In the genomic region with DNA sequence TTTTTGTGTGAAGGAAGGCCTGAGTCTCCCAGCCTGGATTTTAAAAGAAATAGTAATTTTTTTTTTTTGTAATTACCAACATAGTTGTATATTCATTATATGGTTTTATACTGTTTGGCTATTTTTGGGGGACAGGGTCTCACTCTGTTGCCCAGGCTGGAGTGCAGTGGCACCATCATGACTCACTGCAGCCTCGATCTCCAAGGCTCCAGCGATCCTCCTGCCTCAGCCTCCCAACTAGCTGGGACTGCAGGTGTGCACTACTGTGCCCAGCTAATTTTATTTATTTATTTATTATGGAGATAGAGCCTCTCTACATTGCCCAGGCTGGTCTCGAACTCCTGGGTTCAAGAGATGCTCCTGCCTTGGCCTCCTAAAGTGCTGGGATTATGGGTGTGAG, we compare ENCODE assay signal across 1 cellular context.
TF ChIP-seq lines count a peak whose summit lies in the region.

No MANE protein-coding gene starts in this region.

TF ChIP-seq in GM23338, 12 proteins besides CTCF, POLR2A, EP300 and RAD21 (continued from another document):
- TF ChIP-seq, protein P1, sequence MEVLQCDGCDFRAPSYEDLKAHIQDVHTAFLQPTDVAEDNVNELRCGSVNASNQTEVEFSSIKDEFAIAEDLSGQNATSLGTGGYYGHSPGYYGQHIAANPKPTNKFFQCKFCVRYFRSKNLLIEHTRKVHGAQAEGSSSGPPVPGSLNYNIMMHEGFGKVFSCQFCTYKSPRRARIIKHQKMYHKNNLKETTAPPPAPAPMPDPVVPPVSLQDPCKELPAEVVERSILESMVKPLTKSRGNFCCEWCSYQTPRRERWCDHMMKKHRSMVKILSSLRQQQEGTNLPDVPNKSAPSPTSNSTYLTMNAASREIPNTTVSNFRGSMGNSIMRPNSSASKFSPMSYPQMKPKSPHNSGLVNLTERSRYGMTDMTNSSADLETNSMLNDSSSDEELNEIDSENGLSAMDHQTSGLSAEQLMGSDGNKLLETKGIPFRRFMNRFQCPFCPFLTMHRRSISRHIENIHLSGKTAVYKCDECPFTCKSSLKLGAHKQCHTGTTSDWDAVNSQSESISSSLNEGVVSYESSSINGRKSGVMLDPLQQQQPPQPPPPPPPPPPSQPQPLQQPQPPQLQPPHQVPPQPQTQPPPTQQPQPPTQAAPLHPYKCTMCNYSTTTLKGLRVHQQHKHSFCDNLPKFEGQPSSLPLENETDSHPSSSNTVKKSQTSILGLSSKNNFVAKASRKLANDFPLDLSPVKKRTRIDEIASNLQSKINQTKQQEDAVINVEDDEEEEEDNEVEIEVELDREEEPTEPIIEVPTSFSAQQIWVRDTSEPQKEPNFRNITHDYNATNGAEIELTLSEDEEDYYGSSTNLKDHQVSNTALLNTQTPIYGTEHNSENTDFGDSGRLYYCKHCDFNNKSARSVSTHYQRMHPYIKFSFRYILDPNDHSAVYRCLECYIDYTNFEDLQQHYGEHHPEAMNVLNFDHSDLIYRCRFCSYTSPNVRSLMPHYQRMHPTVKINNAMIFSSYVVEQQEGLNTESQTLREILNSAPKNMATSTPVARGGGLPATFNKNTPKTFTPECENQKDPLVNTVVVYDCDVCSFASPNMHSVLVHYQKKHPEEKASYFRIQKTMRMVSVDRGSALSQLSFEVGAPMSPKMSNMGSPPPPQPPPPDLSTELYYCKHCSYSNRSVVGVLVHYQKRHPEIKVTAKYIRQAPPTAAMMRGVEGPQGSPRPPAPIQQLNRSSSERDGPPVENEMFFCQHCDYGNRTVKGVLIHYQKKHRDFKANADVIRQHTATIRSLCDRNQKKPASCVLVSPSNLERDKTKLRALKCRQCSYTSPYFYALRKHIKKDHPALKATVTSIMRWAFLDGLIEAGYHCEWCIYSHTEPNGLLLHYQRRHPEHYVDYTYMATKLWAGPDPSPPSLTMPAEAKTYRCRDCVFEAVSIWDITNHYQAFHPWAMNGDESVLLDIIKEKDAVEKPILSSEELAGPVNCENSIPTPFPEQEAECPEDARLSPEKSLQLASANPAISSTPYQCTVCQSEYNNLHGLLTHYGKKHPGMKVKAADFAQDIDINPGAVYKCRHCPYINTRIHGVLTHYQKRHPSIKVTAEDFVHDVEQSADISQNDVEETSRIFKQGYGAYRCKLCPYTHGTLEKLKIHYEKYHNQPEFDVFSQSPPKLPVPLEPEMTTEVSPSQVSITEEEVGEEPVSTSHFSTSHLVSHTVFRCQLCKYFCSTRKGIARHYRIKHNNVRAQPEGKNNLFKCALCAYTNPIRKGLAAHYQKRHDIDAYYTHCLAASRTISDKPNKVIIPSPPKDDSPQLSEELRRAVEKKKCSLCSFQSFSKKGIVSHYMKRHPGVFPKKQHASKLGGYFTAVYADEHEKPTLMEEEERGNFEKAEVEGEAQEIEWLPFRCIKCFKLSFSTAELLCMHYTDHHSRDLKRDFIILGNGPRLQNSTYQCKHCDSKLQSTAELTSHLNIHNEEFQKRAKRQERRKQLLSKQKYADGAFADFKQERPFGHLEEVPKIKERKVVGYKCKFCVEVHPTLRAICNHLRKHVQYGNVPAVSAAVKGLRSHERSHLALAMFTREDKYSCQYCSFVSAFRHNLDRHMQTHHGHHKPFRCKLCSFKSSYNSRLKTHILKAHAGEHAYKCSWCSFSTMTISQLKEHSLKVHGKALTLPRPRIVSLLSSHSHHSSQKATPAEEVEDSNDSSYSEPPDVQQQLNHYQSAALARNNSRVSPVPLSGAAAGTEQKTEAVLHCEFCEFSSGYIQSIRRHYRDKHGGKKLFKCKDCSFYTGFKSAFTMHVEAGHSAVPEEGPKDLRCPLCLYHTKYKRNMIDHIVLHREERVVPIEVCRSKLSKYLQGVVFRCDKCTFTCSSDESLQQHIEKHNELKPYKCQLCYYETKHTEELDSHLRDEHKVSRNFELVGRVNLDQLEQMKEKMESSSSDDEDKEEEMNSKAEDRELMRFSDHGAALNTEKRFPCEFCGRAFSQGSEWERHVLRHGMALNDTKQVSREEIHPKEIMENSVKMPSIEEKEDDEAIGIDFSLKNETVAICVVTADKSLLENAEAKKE (CRISPR knock-in tag; IDR thresholded peaks at IDR 0.05), result no peak
- TF ChIP-seq STAT1 (IDR thresholded peaks at IDR 0.05; ENCODE audit: unreplicated experiment), result no peak
- no peak for TF ChIP-seq JUNB (IDR thresholded peaks at IDR 0.05; ENCODE audit: unreplicated experiment)
- TF ChIP-seq, protein P2, sequence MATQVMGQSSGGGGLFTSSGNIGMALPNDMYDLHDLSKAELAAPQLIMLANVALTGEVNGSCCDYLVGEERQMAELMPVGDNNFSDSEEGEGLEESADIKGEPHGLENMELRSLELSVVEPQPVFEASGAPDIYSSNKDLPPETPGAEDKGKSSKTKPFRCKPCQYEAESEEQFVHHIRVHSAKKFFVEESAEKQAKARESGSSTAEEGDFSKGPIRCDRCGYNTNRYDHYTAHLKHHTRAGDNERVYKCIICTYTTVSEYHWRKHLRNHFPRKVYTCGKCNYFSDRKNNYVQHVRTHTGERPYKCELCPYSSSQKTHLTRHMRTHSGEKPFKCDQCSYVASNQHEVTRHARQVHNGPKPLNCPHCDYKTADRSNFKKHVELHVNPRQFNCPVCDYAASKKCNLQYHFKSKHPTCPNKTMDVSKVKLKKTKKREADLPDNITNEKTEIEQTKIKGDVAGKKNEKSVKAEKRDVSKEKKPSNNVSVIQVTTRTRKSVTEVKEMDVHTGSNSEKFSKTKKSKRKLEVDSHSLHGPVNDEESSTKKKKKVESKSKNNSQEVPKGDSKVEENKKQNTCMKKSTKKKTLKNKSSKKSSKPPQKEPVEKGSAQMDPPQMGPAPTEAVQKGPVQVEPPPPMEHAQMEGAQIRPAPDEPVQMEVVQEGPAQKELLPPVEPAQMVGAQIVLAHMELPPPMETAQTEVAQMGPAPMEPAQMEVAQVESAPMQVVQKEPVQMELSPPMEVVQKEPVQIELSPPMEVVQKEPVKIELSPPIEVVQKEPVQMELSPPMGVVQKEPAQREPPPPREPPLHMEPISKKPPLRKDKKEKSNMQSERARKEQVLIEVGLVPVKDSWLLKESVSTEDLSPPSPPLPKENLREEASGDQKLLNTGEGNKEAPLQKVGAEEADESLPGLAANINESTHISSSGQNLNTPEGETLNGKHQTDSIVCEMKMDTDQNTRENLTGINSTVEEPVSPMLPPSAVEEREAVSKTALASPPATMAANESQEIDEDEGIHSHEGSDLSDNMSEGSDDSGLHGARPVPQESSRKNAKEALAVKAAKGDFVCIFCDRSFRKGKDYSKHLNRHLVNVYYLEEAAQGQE (IDR thresholded peaks at IDR 0.05; ENCODE audit: unreplicated experiment), result no peak
- no peak for TF ChIP-seq EZH2phosphoT487 (IDR thresholded peaks at IDR 0.05; ENCODE audit: unreplicated experiment)
- no peak for TF ChIP-seq CREB1 (CRISPR knock-in tag; IDR thresholded peaks at IDR 0.05; ENCODE audit: low read depth)
- TF ChIP-seq NANOG (IDR thresholded peaks at IDR 0.05; ENCODE audit: borderline replicate concordance), result no peak
- TF ChIP-seq, protein P3, sequence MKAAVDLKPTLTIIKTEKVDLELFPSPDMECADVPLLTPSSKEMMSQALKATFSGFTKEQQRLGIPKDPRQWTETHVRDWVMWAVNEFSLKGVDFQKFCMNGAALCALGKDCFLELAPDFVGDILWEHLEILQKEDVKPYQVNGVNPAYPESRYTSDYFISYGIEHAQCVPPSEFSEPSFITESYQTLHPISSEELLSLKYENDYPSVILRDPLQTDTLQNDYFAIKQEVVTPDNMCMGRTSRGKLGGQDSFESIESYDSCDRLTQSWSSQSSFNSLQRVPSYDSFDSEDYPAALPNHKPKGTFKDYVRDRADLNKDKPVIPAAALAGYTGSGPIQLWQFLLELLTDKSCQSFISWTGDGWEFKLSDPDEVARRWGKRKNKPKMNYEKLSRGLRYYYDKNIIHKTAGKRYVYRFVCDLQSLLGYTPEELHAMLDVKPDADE (IDR thresholded peaks at IDR 0.05), result no peak
- no peak for TF ChIP-seq POLR2AphosphoS5 (IDR thresholded peaks at IDR 0.05; ENCODE audit: low read depth)
- no peak for TF ChIP-seq ZNF114 (CRISPR knock-in tag; IDR thresholded peaks at IDR 0.05)
